Comparison of ENCODE assay signal across 15 cellular contexts in genomic region chrX:16788477-16788876, GRCh38. TPM values are rescaled to one million over a fixed set of nuclear protein-coding genes. Genes with fewer than 3 reads are reported as not detected.
DNase-seq lines count a peak whose midpoint lies in the region; ATAC-seq, FAIRE-seq and TF ChIP-seq lines count a peak whose summit lies in the region.
"Had no signal": no experiment of that assay in that cellular context is flagged by ENCODE, and none has a peak within 500 bp of the region (broad histone marks: within the 10 kb centered on the region; RNA-seq: fewer than 3 reads in every experiment).

No MANE protein-coding gene starts in this region.

- H3K36me3 ChIP-seq in HepG2 (replicated peaks in 1 of 2; ENCODE audit: control insufficient read depth in 1 of 2, insufficient read depth in 2 of 2, low read length in 2 of 2) (peaks cover 0 to 1% of the 10 kb centered on the region in 2 experiments; a peak in 1 of 5 replicates), right lobe of liver (peaks cover 0 to 2% (median under 1%) of the 10 kb centered on the region in 4 donors), OCI-LY1 (ENCODE audit: insufficient read depth, low read length) (peaks cover 35% of the 10 kb centered on the region), endodermal cell (ENCODE audit: control insufficient read depth, insufficient read depth, low read length) (no peaks in the 10 kb centered on the region), tibial artery (no peaks in the 10 kb centered on the region)
- H3K36me3 ChIP-seq: prostate gland had no signal

- FAIRE-seq in HepG2 (lab: Jason Lieb, UNC), result no peak

- H3K9me2 ChIP-seq in OCI-LY1 (ENCODE audit: low read depth, low read length), result no peaks in the 10 kb centered on the region

- H2AFZ ChIP-seq in HepG2 (ENCODE audit: low read length) (no peak overlapping the region), OCI-LY1 (ENCODE audit: low read length) (no peak overlapping the region)

- no TSS peak for BruUV-seq in HepG2 (replicated peaks; lab: Mats Ljungman, UMichigan)

- H3K9me3 ChIP-seq in HepG2 (ENCODE audit: low read length) (no peaks in the 10 kb centered on the region), right lobe of liver (no peaks in the 10 kb centered on the region), OCI-LY1 (ENCODE audit: low read length) (no peaks in the 10 kb centered on the region), endodermal cell (ENCODE audit: control insufficient read depth, low read length) (no peaks in the 10 kb centered on the region), tibial artery (no peaks in the 10 kb centered on the region)
- H3K9me3 ChIP-seq: esophagus squamous epithelium, prostate gland had no signal

- intact Hi-C loops in HepG2 (cut with micrococcal nuclease; ENCODE audit: unreplicated experiment), result loop anchor here (10.0 kb wide), 1 partner anchor 74 kb away; the partner anchor contains the start of genes CTPS2 and SYAP1
- intact Hi-C loops in right lobe of liver (cut with DNase I), result no loop called here
- intact Hi-C loops in tibial artery (cut with DNase I; ENCODE audit: low total_unique reads), result loop anchor here (10.0 kb wide), 1 partner anchor 1016 kb away; no protein-coding TSS in a partner anchor
- intact Hi-C loops in posterior cingulate gyrus (cut with DNase I), result loop anchor here (10.0 kb wide), 1 partner anchor 1114 kb away; no protein-coding TSS in a partner anchor
- intact Hi-C loops in left colon (cut with DNase I, micrococcal nuclease), result no loop called here

- H3K4me3 ChIP-seq in HepG2 (replicated peaks in 1 of 3; ENCODE audit: insufficient read depth in 1 of 3, low read depth in 2 of 3, low read length in 3 of 3), result no peak overlapping the region
- H3K4me3 ChIP-seq in right lobe of liver, result no peak overlapping the region
- H3K4me3 ChIP-seq in OCI-LY1 (ENCODE audit: low read depth, low read length, poor library complexity, severe bottlenecking), result peak overlapping the region; percentile 68
- no peak overlapping the region for H3K4me3 ChIP-seq in endodermal cell (ENCODE audit: low read length)
- H3K4me3 ChIP-seq in tibial artery, result no peak overlapping the region
- H3K4me3 ChIP-seq: prostate gland had no signal

- H3K79me2 ChIP-seq in HepG2 (ENCODE audit: insufficient read depth, low read length) (peaks cover 46% of the 10 kb centered on the region), OCI-LY1 (ENCODE audit: insufficient read depth, low read length) (peaks cover 51% of the 10 kb centered on the region)

- peaks cover 17% of the 10 kb centered on the region for H3K4me1 Mint-ChIP-seq in endodermal cell

- H3K27ac ChIP-seq in HepG2 (ENCODE audit: extremely low read length, insufficient read depth, low read length), result no peak overlapping the region
- no peak overlapping the region for H3K27ac ChIP-seq in right lobe of liver
- H3K27ac ChIP-seq in OCI-LY1 (ENCODE audit: low read depth, low read length, poor library complexity, severe bottlenecking), result no peak overlapping the region
- H3K27ac ChIP-seq in endodermal cell (ENCODE audit: low read depth, low read length), result no peak overlapping the region
- no peak overlapping the region for H3K27ac ChIP-seq in tibial artery
- H3K27ac ChIP-seq: prostate gland had no signal

- peak overlapping the region; percentile 80 for H3K4me3 Mint-ChIP-seq in endodermal cell

- DNase-seq in HepG2 (ENCODE audit: low spot score) (no peak), right lobe of liver (no peak), endodermal cell (peak; percentile 18), tibial artery (peak; percentile 66 to 67), NCI-H524 treated with DMSO at 0.1 percent for 48 hours (lab: John Stamatoyannopoulos, UW) (no peak), posterior cingulate gyrus (no peak), left colon (no peak)
- DNase-seq: esophagus squamous epithelium; midbrain; NCI-H2029; stimulated activated CD4-positive, alpha-beta T cell treated with anti-CD3 and anti-CD28 coated beads, Interleukin-4, amount 100 ng/mL, for 1 hour; stimulated activated naive CD4-positive, alpha-beta T cell had no signal

- H3K27me3 ChIP-seq in HepG2 (ENCODE audit: control insufficient read depth in 1 of 2, insufficient read depth in 2 of 2, low read length in 2 of 2) (no peaks in the 10 kb centered on the region), right lobe of liver (no peaks in the 10 kb centered on the region), OCI-LY1 (ENCODE audit: insufficient read depth, low read length) (no peaks in the 10 kb centered on the region), endodermal cell (ENCODE audit: control insufficient read depth, insufficient read depth, low read length, poor library complexity, severe bottlenecking) (no peaks in the 10 kb centered on the region), tibial artery (no peaks in the 10 kb centered on the region)
- H3K27me3 ChIP-seq: esophagus squamous epithelium had no signal

- CTCF ChIA-PET in HepG2 (lab: Yijun Ruan, JAX; ENCODE audit: low intra/inter-chr PET ratio, low total read pairs), result no interaction called here

- no peak overlapping the region for H3K27ac Mint-ChIP-seq in endodermal cell

- H3F3A ChIP-seq in OCI-LY1 (ENCODE audit: insufficient read depth, low read length), result no peaks in the 10 kb centered on the region

- no peak overlapping the region for H3K9ac ChIP-seq in HepG2 (ENCODE audit: insufficient read depth, low read depth, low read length)
- H3K9ac ChIP-seq in OCI-LY1 (ENCODE audit: low read length), result peak overlapping the region; percentile 70; the same call in 1 of the 2 replicates
- no peak overlapping the region for H3K9ac ChIP-seq in endodermal cell (ENCODE audit: extremely low read depth, low read length, poor library complexity, severe bottlenecking)

- no peaks in the 10 kb centered on the region for H3K9me3 Mint-ChIP-seq in endodermal cell
- H3K9me3 Mint-ChIP-seq: IgD-negative memory B cell had no signal

- POLR2A ChIA-PET in HepG2 (lab: Yijun Ruan, JAX), result interaction anchor here (1.6 to 2.1 kb wide), 2 partner anchors 17 to 69 kb away, joined by 5 to 7 read pairs; partner anchors contain the start of gene SYAP1

- H3K4me2 ChIP-seq in HepG2 (ENCODE audit: low read depth, low read length), result no peak overlapping the region
- peak overlapping the region; percentile 83 for H3K4me2 ChIP-seq in OCI-LY1 (ENCODE audit: low read length)

- peaks cover 15% of the 10 kb centered on the region for H3K4me1 ChIP-seq in HepG2 (ENCODE audit: insufficient read depth, low read length)
- H3K4me1 ChIP-seq in right lobe of liver, result peaks cover 0 to 12% (median 0%) of the 10 kb centered on the region in 4 donors
- H3K4me1 ChIP-seq in OCI-LY1 (ENCODE audit: insufficient read depth, low read length, severe bottlenecking), result peaks cover 23% of the 10 kb centered on the region
- H3K4me1 ChIP-seq in endodermal cell (ENCODE audit: control insufficient read depth, insufficient read depth, low read length), result no peaks in the 10 kb centered on the region
- H3K4me1 ChIP-seq in tibial artery, result peaks cover 0 to 14% (median 0%) of the 10 kb centered on the region in 4 donors
- H3K4me1 ChIP-seq: prostate gland had no signal

- TF ChIP-seq CTCF in HepG2 (CRISPR knock-in tag; IDR thresholded peaks at IDR 0.05) (no peak), right lobe of liver (IDR thresholded peaks at IDR 0.05) (no peak), OCI-LY1 (IDR thresholded peaks at IDR 0.05; ENCODE audit: low read length) (no peak), endodermal cell (conservative IDR thresholded peaks at IDR 0.05) (no peak), tibial artery (IDR thresholded peaks at IDR 0.05) (no peak)

- peaks cover 19% of the 10 kb centered on the region for H3K36me3 Mint-ChIP-seq in endodermal cell (ENCODE audit: low read depth)

- 58% methylated on average over 5 of the region's 5 CpGs for WGBS in HepG2 (ENCODE audit: low lambda C conversion rate)
- WGBS in right lobe of liver (ENCODE audit: insufficient coverage, low coverage, low lambda C conversion rate, missing lambda C conversion rate), result 68% methylated on average over 5 of the region's 5 CpGs
- 87 to 96% methylated on average over 3 to 5 of the region's 5 CpGs for WGBS in endodermal cell (ENCODE audit: insufficient coverage in 1 of 2, insufficient read length in 1 of 2), 2 experiments

- in situ Hi-C loops in HepG2 (cut with HindIII; ENCODE audit: extremely low pct_ligation_motif_present, low pct_unique_long_range_greater_than_20kb), result no loop called here

- ATAC-seq in HepG2, result no peak
- ATAC-seq in right lobe of liver, result no peak
- ATAC-seq in left colon, result no peak

- peaks cover 6% of the 10 kb centered on the region; the same call in 1 of the 2 replicates for H4K20me1 ChIP-seq in HepG2 (ENCODE audit: insufficient read depth, low read length)
- H4K20me1 ChIP-seq in OCI-LY1 (ENCODE audit: insufficient read depth, low read length), result no peaks in the 10 kb centered on the region

- H3K27me3 Mint-ChIP-seq in endodermal cell (ENCODE audit: insufficient read depth), result no peaks in the 10 kb centered on the region
- H3K27me3 Mint-ChIP-seq: IgD-negative memory B cell had no signal

- no peak for TF ChIP-seq RAD21 in HepG2 (CRISPR knock-in tag; IDR thresholded peaks at IDR 0.05)

- TF ChIP-seq POLR2A in HepG2 (IDR thresholded peaks at IDR 0.05; ENCODE audit: insufficient read depth in 1 of 2, low read depth in 2 of 2, low read length in 2 of 2) (no peak), right lobe of liver (IDR thresholded peaks at IDR 0.05) (no peak)

- no peak for TF ChIP-seq EP300 in HepG2 (IDR thresholded peaks at IDR 0.05; ENCODE audit: low read depth in 2 of 2, low read length in 2 of 2)
- TF ChIP-seq EP300 in HepG2 (CRISPR knock-in tag; IDR thresholded peaks at IDR 0.05; ENCODE audit: borderline replicate concordance), result no peak

RNA-seq across cellular contexts. Expression of gene TXLNG, which starts 2.2 kb away (rescaled TPM):
- total RNA-seq in HepG2 (2016; rRNA removed; fragmentation: Illumina TruSeq; extraction: Trizol), result 13.1 and 17.8 TPM in 2 replicates
- 1.6 and 2.4 TPM in 2 replicates for total RNA-seq in HepG2 (2016; cell fraction: cytosol; rRNA removed; fragmentation: Illumina TruSeq; extraction: Trizol; ENCODE audit: low read depth)
- 13.0 and 18.0 TPM in 2 replicates for total RNA-seq in HepG2 (2016; cell fraction: insoluble cytoplasmic fraction; rRNA removed; fragmentation: Illumina TruSeq; extraction: Trizol)
- 6.0 and 6.6 TPM in 2 replicates for total RNA-seq in HepG2 (2016; cell fraction: membrane; rRNA removed; fragmentation: Illumina TruSeq; extraction: Trizol)
- 9.1 and 10.1 TPM in 2 replicates for total RNA-seq in HepG2 (2016; cell fraction: nucleus; rRNA removed; fragmentation: Illumina TruSeq; extraction: Trizol)
- 13.4 and 15.5 TPM in 2 replicates for polyA plus RNA-seq in HepG2 (2011; rRNA removed)
- 6.4 and 10.9 TPM in 2 replicates for polyA plus RNA-seq in HepG2 (2011; cell fraction: cytosol; rRNA removed)
- polyA plus RNA-seq in HepG2 (2011; cell fraction: nucleus; rRNA removed), result 7.6 and 12.0 TPM in 2 replicates
- polyA plus RNA-seq in HepG2 (2012), result 11.8 and 13.5 TPM in 2 replicates
- 0.61 and 0.70 TPM in 2 replicates for polyA plus RNA-seq in HepG2 (2016; cell fraction: cytosol; fragmentation: Illumina TruSeq; extraction: Trizol; ENCODE audit: low read depth)
- 18.7 and 19.3 TPM in 2 replicates for polyA plus RNA-seq in HepG2 (2016; cell fraction: insoluble cytoplasmic fraction; fragmentation: Illumina TruSeq; extraction: Trizol; ENCODE audit: low read depth)
- 2.4 and 3.2 TPM in 2 replicates for polyA plus RNA-seq in HepG2 (2016; cell fraction: membrane; fragmentation: Illumina TruSeq; extraction: Trizol; ENCODE audit: low read depth)
- polyA plus RNA-seq in HepG2 (2016; cell fraction: nucleus; fragmentation: Illumina TruSeq; extraction: Trizol; ENCODE audit: insufficient read depth, low read depth), result 18.0 and 18.4 TPM in 2 replicates
- 5.1 and 21.6 TPM in 2 replicates for polyA minus RNA-seq in HepG2 (2011; rRNA and poly(A)+ RNA removed; ENCODE audit: low replicate concordance)
- 6.6 and 8.6 TPM in 2 replicates for polyA minus RNA-seq in HepG2 (2011; cell fraction: cytosol; rRNA and poly(A)+ RNA removed)
- polyA minus RNA-seq in HepG2 (2011; cell fraction: nucleus; rRNA and poly(A)+ RNA removed), result 8.1 and 11.6 TPM in 2 replicates
- 1 to 10 TPM; 3.9 to 9.3 (median 7.3) TPM for total RNA-seq in right lobe of liver
- total RNA-seq in endodermal cell, result 10 to 100 TPM; 13.8 to 31.0 TPM
- polyA plus RNA-seq in endodermal cell (2013, experiment 1 of 2), result 13.4 TPM
- 11.2 TPM for polyA plus RNA-seq in endodermal cell (2013, experiment 2 of 2)
- total RNA-seq in left colon, result 1 to 10 TPM; 7.7 to 9.7 TPM

Comparison
In these comparisons a context has a peak if more than half of its experiments do, and no peak if none do; other contexts are left out.
1. intact Hi-C loops: an anchor here in HepG2 (10.0 kb wide), tibial artery (10.0 kb wide) and posterior cingulate gyrus (10.0 kb wide); none called in right lobe of liver and left colon.
2. DNase-seq: peak in endodermal cell (single experiment) and tibial artery (2 of 2); none in HepG2 (single experiment), right lobe of liver (0 of 3), NCI-H524 treated with DMSO at 0.1 percent for 48 hours (single experiment), posterior cingulate gyrus (0 of 10) and left colon (0 of 2).